Comparison of ENCODE assay signal across 8 cellular contexts in genomic region chr11:121023848-121024751, GRCh38. TPM values are rescaled to one million over a fixed set of nuclear protein-coding genes. Genes with fewer than 3 reads are reported as not detected.
DNase-seq lines count a peak whose midpoint lies in the region; ATAC-seq, FAIRE-seq and TF ChIP-seq lines count a peak whose summit lies in the region.

TSS of gene TBCEL (plus strand) at chr11:121024102. CDS start at chr11:121045691, 21,589 bp downstream.

- no peak for FAIRE-seq in RCC 7860 (lab: Jason Lieb, UNC)

- H3K27me3 Mint-ChIP-seq in IgD-negative memory B cell, result peaks cover 4% of the 10 kb centered on the region
- H3K27me3 Mint-ChIP-seq in activated T-helper 1 cell treated with anti-CD3 and anti-CD28 coated beads, Interleukin-12 subunit alpha, Interleukin-12 subunit beta, Interleukin-2, Interleukin-4 antibody, amounts not matched to agents 30 ng/mL and 10 ng/mL and 1 ng/mL, durations not matched to agents 14 hours and 24 hours and 36 hours (ENCODE audit: insufficient read depth), result peaks cover 8% of the 10 kb centered on the region
- peaks cover 1 to 3% of the 10 kb centered on the region in 2 donors for H3K27me3 Mint-ChIP-seq in natural killer cell treated with Interleukin-12 subunit alpha and Interleukin-12 subunit beta and Interleukin-15 and Interleukin-18, amount 100 ng/mL, for 72 hours

- intact Hi-C loops in activated T-helper 1 cell treated with anti-CD3 and anti-CD28 coated beads, Interleukin-12 subunit alpha, Interleukin-12 subunit beta, Interleukin-2, Interleukin-4 antibody, amounts not matched to agents 30 ng/mL and 10 ng/mL and 1 ng/mL, durations not matched to agents 14 hours and 24 hours and 36 hours (cut with micrococcal nuclease), result loop anchor here (1.0 to 5.0 kb wide), 2 partner anchors 12 to 37 kb away; no protein-coding TSS in a partner anchor

- peak within 1 kb of the TSS; percentile 67 to 91 (median 90) for H3K27ac Mint-ChIP-seq in IgD-negative memory B cell
- peak within 1 kb of the TSS; percentile 86 for H3K27ac Mint-ChIP-seq in activated T-helper 1 cell treated with anti-CD3 and anti-CD28 coated beads, Interleukin-12 subunit alpha, Interleukin-12 subunit beta, Interleukin-2, Interleukin-4 antibody, amounts not matched to agents 30 ng/mL and 10 ng/mL and 1 ng/mL, durations not matched to agents 14 hours and 24 hours and 36 hours
- peak within 1 kb of the TSS; percentile 73 to 86 for H3K27ac Mint-ChIP-seq in natural killer cell treated with Interleukin-12 subunit alpha and Interleukin-12 subunit beta and Interleukin-15 and Interleukin-18, amount 100 ng/mL, for 72 hours

- H3K4me3 Mint-ChIP-seq in IgD-negative memory B cell, result peak within 1 kb of the TSS; percentile 89 to 91 (median 90)
- peak within 1 kb of the TSS; percentile 89 for H3K4me3 Mint-ChIP-seq in activated T-helper 1 cell treated with anti-CD3 and anti-CD28 coated beads, Interleukin-12 subunit alpha, Interleukin-12 subunit beta, Interleukin-2, Interleukin-4 antibody, amounts not matched to agents 30 ng/mL and 10 ng/mL and 1 ng/mL, durations not matched to agents 14 hours and 24 hours and 36 hours
- H3K4me3 Mint-ChIP-seq in natural killer cell treated with Interleukin-12 subunit alpha and Interleukin-12 subunit beta and Interleukin-15 and Interleukin-18, amount 100 ng/mL, for 72 hours, result peak within 1 kb of the TSS; percentile 83

- ATAC-seq in GM21529 (IDR thresholded peaks at IDR 0.05; ENCODE audit: unreplicated experiment), result peak; percentile 98
- peak; percentile 88 to 91 for ATAC-seq in natural killer cell treated with Interleukin-12 subunit alpha and Interleukin-12 subunit beta and Interleukin-15 and Interleukin-18, amount 100 ng/mL, for 72 hours
- peak; percentile 83 for ATAC-seq in stimulated activated naive CD8-positive, alpha-beta T cell treated with anti-CD3 and anti-CD28 coated beads, Interleukin-15, Interleukin-2, amounts not matched to agents 100 U/mL and 50 U/mL, for 24 hours

- H3K4me3 ChIP-seq in fibroblast of mammary gland (ENCODE audit: control insufficient read depth, low read depth, low read length), result peak within 1 kb of the TSS; percentile 72

- H3K4me1 Mint-ChIP-seq in IgD-negative memory B cell, result peaks cover 10 to 23% (median 14%) of the 10 kb centered on the region in 3 donors
- peaks cover 24% of the 10 kb centered on the region for H3K4me1 Mint-ChIP-seq in activated T-helper 1 cell treated with anti-CD3 and anti-CD28 coated beads, Interleukin-12 subunit alpha, Interleukin-12 subunit beta, Interleukin-2, Interleukin-4 antibody, amounts not matched to agents 30 ng/mL and 10 ng/mL and 1 ng/mL, durations not matched to agents 14 hours and 24 hours and 36 hours (ENCODE audit: low read depth)
- peaks cover 24 to 26% of the 10 kb centered on the region in 2 donors for H3K4me1 Mint-ChIP-seq in natural killer cell treated with Interleukin-12 subunit alpha and Interleukin-12 subunit beta and Interleukin-15 and Interleukin-18, amount 100 ng/mL, for 72 hours (ENCODE audit: low read depth in 2 of 2)

- TF ChIP-seq CTCF in fibroblast of mammary gland (conservative IDR thresholded peaks at IDR 0.05; ENCODE audit: control insufficient read depth, insufficient read depth, low read depth, low read length), result no peak

- no peaks in the 10 kb centered on the region for H3K9me3 Mint-ChIP-seq in IgD-negative memory B cell
- no peaks in the 10 kb centered on the region for H3K9me3 Mint-ChIP-seq in activated T-helper 1 cell treated with anti-CD3 and anti-CD28 coated beads, Interleukin-12 subunit alpha, Interleukin-12 subunit beta, Interleukin-2, Interleukin-4 antibody, amounts not matched to agents 30 ng/mL and 10 ng/mL and 1 ng/mL, durations not matched to agents 14 hours and 24 hours and 36 hours
- H3K9me3 Mint-ChIP-seq in natural killer cell treated with Interleukin-12 subunit alpha and Interleukin-12 subunit beta and Interleukin-15 and Interleukin-18, amount 100 ng/mL, for 72 hours, result no peaks in the 10 kb centered on the region

- no peaks in the 10 kb centered on the region for H3K36me3 Mint-ChIP-seq in IgD-negative memory B cell
- H3K36me3 Mint-ChIP-seq in activated T-helper 1 cell treated with anti-CD3 and anti-CD28 coated beads, Interleukin-12 subunit alpha, Interleukin-12 subunit beta, Interleukin-2, Interleukin-4 antibody, amounts not matched to agents 30 ng/mL and 10 ng/mL and 1 ng/mL, durations not matched to agents 14 hours and 24 hours and 36 hours (ENCODE audit: low read depth), result peaks cover 1% of the 10 kb centered on the region
- no peaks in the 10 kb centered on the region for H3K36me3 Mint-ChIP-seq in natural killer cell treated with Interleukin-12 subunit alpha and Interleukin-12 subunit beta and Interleukin-15 and Interleukin-18, amount 100 ng/mL, for 72 hours

- DNase-seq in DMS153 treated with DMSO at 0.1 percent for 48 hours (lab: John Stamatoyannopoulos, UW; ENCODE audit: unreplicated experiment), result peak; percentile 75
- peak; percentile 59 for DNase-seq in RCC 7860 (ENCODE audit: low spot score)
- DNase-seq in activated T-helper 1 cell treated with anti-CD3 and anti-CD28 coated beads, Interleukin-12 subunit alpha, Interleukin-12 subunit beta, Interleukin-2, Interleukin-4 antibody, amounts not matched to agents 30 ng/mL and 10 ng/mL and 1 ng/mL, durations not matched to agents 14 hours and 24 hours and 36 hours (ENCODE audit: low spot score), result peak; percentile 77
- peak; percentile 72 for DNase-seq in fibroblast of mammary gland (ENCODE audit: low read depth)
- DNase-seq in natural killer cell treated with Interleukin-12 subunit alpha and Interleukin-12 subunit beta and Interleukin-15 and Interleukin-18, amount 100 ng/mL, for 72 hours (ENCODE audit: low spot score), result peak; percentile 82
- peak; percentile 87 for DNase-seq in stimulated activated naive CD8-positive, alpha-beta T cell treated with anti-CD3 and anti-CD28 coated beads, Interleukin-15, Interleukin-2, amounts not matched to agents 100 U/mL and 50 U/mL, for 24 hours

RNA-seq across cellular contexts. Expression of gene TBCEL, which starts in this region (rescaled TPM):
- 2.5 TPM for polyA plus RNA-seq in IgD-negative memory B cell
- total RNA-seq in activated T-helper 1 cell treated with anti-CD3 and anti-CD28 coated beads, Interleukin-12 subunit alpha, Interleukin-12 subunit beta, Interleukin-2, Interleukin-4 antibody, amounts not matched to agents 30 ng/mL and 10 ng/mL and 1 ng/mL, durations not matched to agents 14 hours and 24 hours and 36 hours, result 11.1 and 12.5 TPM in 2 replicates
- 10 to 100 TPM; 15.2 to 15.9 TPM for total RNA-seq in natural killer cell treated with Interleukin-12 subunit alpha and Interleukin-12 subunit beta and Interleukin-15 and Interleukin-18, amount 100 ng/mL, for 72 hours

Comparison
In these comparisons a context has a peak if more than half of its experiments do, and no peak if none do; other contexts are left out.
1. Peak in every context shown above with its lines: DNase-seq, ATAC-seq and H3K4me3 ChIP-seq.